In genomic region chr18:44680271-44681038, GRCh38 we compare ENCODE assay signal across 7 cellular contexts. TPM values are rescaled to one million over a fixed set of nuclear protein-coding genes. Genes with fewer than 3 reads are reported as not detected.
DNase-seq lines count a peak whose midpoint lies in the region; ATAC-seq and TF ChIP-seq lines count a peak whose summit lies in the region.

Gene SETBP1, plus strand, starts transcription at chr18:44680888. Its CDS starts 20,459 bp downstream, at chr18:44701347.

- H3K27ac ChIP-seq in caudate nucleus (ENCODE audit: low read depth, low read length) (peak within 1 kb of the TSS; percentile 62), skeletal muscle tissue (ENCODE audit: low read depth, low read length) (peak within 1 kb of the TSS; percentile 66)

- peak; percentile 72 for DNase-seq in GM13976 (ENCODE audit: low spot score)
- peak; percentile 35 for DNase-seq in KG1 (lab: John Stamatoyannopoulos, UW)
- peak in 41 of 61 donors; percentile 20 to 71 (median 50) for DNase-seq in caudate nucleus (lab: John Stamatoyannopoulos, UW)
- DNase-seq in iris pigment epithelial cell (ENCODE audit: low read depth) = peak; percentile 12

- H3K9ac ChIP-seq in skeletal muscle tissue (ENCODE audit: low read depth in 1 of 3, low read length in 3 of 3) = peak within 1 kb of the TSS; percentile 77 to 90 (median 86)

- H3K4me1 ChIP-seq in skeletal muscle tissue (ENCODE audit: control insufficient read depth in 3 of 3, insufficient read depth in 3 of 3, low read length in 3 of 3) = peaks cover 36 to 41% (median 38%) of the 10 kb centered on the region in 3 donors

- TF ChIP-seq CTCF in GM13976 (IDR thresholded peaks at IDR 0.05; ENCODE audit: borderline replicate concordance, control extremely low read depth, extremely low read depth, insufficient read depth, missing control alignments) = no peak

- peak; percentile 57 for ATAC-seq in SK-N-SH treated with all-trans-retinoic acid at 6 μM for 48 hours
- ATAC-seq in HG03025 (IDR thresholded peaks at IDR 0.05; ENCODE audit: low FRiP score, unreplicated experiment) = no peak

- H3K36me3 ChIP-seq in skeletal muscle tissue (ENCODE audit: control insufficient read depth in 3 of 3, insufficient read depth in 3 of 3, low read length in 3 of 3) = no peaks in the 10 kb centered on the region

- in situ Hi-C loops in GM13976 (cut with MboI; ENCODE audit: low sequenced_read_pairs, unreplicated experiment) = loop anchor here (25.0 kb wide), 1 partner anchor 532 kb away; no protein-coding TSS in a partner anchor

- H3K4me3 ChIP-seq in skeletal muscle tissue (ENCODE audit: low read length in 3 of 3) = peak within 1 kb of the TSS; percentile 79 to 88 (median 80)

- no peaks in the 10 kb centered on the region for H3K9me3 ChIP-seq in skeletal muscle tissue (ENCODE audit: control insufficient read depth in 3 of 3, low read length in 3 of 3)

- no peaks in the 10 kb centered on the region for H3K27me3 ChIP-seq in skeletal muscle tissue (ENCODE audit: control insufficient read depth in 3 of 3, insufficient read depth in 3 of 3, low read length in 3 of 3)

TF ChIP-seq in SK-N-SH treated with all-trans-retinoic acid at 6 μM for 48 hours, 23 proteins besides CTCF, POLR2A, EP300 and RAD21:
- no peak for TF ChIP-seq CSDC2 (CRISPR knock-in tag; IDR thresholded peaks at IDR 0.05)
- no peak for TF ChIP-seq ZNF565 (CRISPR knock-in tag; conservative IDR thresholded peaks at IDR 0.05; ENCODE audit: low read depth)
- TF ChIP-seq SNAI2 (CRISPR knock-in tag; IDR thresholded peaks at IDR 0.05) = no peak
- TF ChIP-seq PATZ1 (CRISPR knock-in tag; IDR thresholded peaks at IDR 0.05; ENCODE audit: borderline replicate concordance) = 0 out of 2 replicates have a peak, but pooled peaks have one; percentile 40
- no peak for TF ChIP-seq PPARA (CRISPR knock-in tag; IDR thresholded peaks at IDR 0.05; ENCODE audit: borderline replicate concordance)
- no peak for TF ChIP-seq TCF4 (CRISPR knock-in tag; IDR thresholded peaks at IDR 0.05; ENCODE audit: borderline replicate concordance)
- no peak for TF ChIP-seq TOX (CRISPR knock-in tag; IDR thresholded peaks at IDR 0.05; ENCODE audit: borderline replicate concordance)
- no peak for TF ChIP-seq ZFP3 (CRISPR knock-in tag; IDR thresholded peaks at IDR 0.05)
- TF ChIP-seq BACH2 (CRISPR knock-in tag; IDR thresholded peaks at IDR 0.05; ENCODE audit: borderline replicate concordance) = no peak

RNA-seq across cellular contexts. Expression of gene SETBP1, which starts in this region (rescaled TPM):
- 13.6 TPM for total RNA-seq in skeletal muscle tissue

Comparison
In these comparisons a context has a peak if more than half of its experiments do, and no peak if none do; other contexts are left out.
1. DNase-seq: peak in every context shown above with its lines; median percentile 72 in GM13976; 50 in caudate nucleus; 35 in KG1; 12 in iris pigment epithelial cell.